20 cellular contexts compared by ENCODE assay signal in the genomic region with DNA sequence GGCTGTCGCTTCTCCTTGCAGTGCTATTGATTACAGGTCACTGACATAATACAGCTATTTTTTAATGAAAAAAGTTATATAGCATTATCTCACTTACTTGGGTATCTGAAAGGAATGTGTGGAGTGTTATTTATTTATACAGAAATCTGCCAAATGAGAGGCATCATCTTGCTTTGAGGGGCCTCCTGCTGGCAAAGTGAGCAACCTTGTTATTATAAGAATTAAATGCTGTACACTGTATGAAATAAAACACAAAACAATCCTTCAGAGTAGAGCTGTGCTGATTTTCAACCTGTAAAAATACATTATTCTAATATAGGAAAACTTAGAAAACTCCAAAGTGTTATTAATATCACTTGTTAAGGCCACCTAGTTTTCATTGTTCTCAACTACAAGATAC. TPM values are rescaled to one million over a fixed set of nuclear protein-coding genes. Genes with fewer than 3 reads are reported as not detected.
A peak's percentile ranks its signal among the peaks of the same experiment; 100 is the strongest.
DNase-seq lines count a peak whose midpoint lies in the region; ATAC-seq and TF ChIP-seq lines count a peak whose summit lies in the region.
"Had no signal": no experiment of that assay in that cellular context is flagged by ENCODE, and none has a peak within 500 bp of the region (broad histone marks: within the 10 kb centered on the region; RNA-seq: fewer than 3 reads in every experiment).

No MANE protein-coding gene starts in this region.

- ATAC-seq in activated T-helper 17 cell treated with anti-CD3 and anti-CD28 coated beads, Interleukin-2, amount 50 U/mL, for 72 hours (replicated peaks), result no peak
- ATAC-seq: GM12878 had no signal

- H3K4me3 ChIP-seq in choroid plexus epithelial cell (ENCODE audit: low read depth, low read length), result no peak overlapping the region
- H3K4me3 ChIP-seq in retinal pigment epithelial cell (ENCODE audit: low read length), result no peak overlapping the region
- H3K4me3 ChIP-seq: GM12878, GM23248 had no signal

- H3K27ac Mint-ChIP-seq in activated T-helper 17 cell treated with anti-CD3 and anti-CD28 coated beads, Interleukin-2, amount 50 U/mL, for 72 hours, result no peak overlapping the region
- H3K27ac Mint-ChIP-seq in immature natural killer cell, result no peak overlapping the region
- H3K27ac Mint-ChIP-seq: CD14-positive monocyte, H9 had no signal

- H3K4me1 Mint-ChIP-seq in activated T-helper 17 cell treated with anti-CD3 and anti-CD28 coated beads, Interleukin-2, amount 50 U/mL, for 72 hours, result no peaks in the 10 kb centered on the region
- no peaks in the 10 kb centered on the region for H3K4me1 Mint-ChIP-seq in immature natural killer cell
- H3K4me1 Mint-ChIP-seq: CD14-positive monocyte, H9 had no signal

- no peaks in the 10 kb centered on the region for H3K27me3 Mint-ChIP-seq in activated T-helper 17 cell treated with anti-CD3 and anti-CD28 coated beads, Interleukin-2, amount 50 U/mL, for 72 hours
- peaks cover 0 to 2% (median 1%) of the 10 kb centered on the region in 3 donors for H3K27me3 Mint-ChIP-seq in immature natural killer cell (ENCODE audit: low read depth in 3 of 3)

- TF ChIP-seq CTCF in LNCAP (IDR thresholded peaks at IDR 0.05), result 0 out of 2 replicates have a peak, but pooled peaks have one; percentile 13
- peak; percentile 10 for TF ChIP-seq CTCF in choroid plexus epithelial cell (conservative IDR thresholded peaks at IDR 0.05; ENCODE audit: low read depth, low read length)
- peak; percentile 50 for TF ChIP-seq CTCF in retinal pigment epithelial cell (conservative IDR thresholded peaks at IDR 0.05; ENCODE audit: low read depth, low read length)

- H3K36me3 Mint-ChIP-seq in activated T-helper 17 cell treated with anti-CD3 and anti-CD28 coated beads, Interleukin-2, amount 50 U/mL, for 72 hours (ENCODE audit: low read depth), result no peaks in the 10 kb centered on the region
- no peaks in the 10 kb centered on the region for H3K36me3 Mint-ChIP-seq in immature natural killer cell
- H3K36me3 Mint-ChIP-seq: CD14-positive monocyte had no signal

- DNase-seq in NCI-H446 treated with DMSO at 0.1 percent for 48 hours (lab: John Stamatoyannopoulos, UW) (peak; percentile 45), NCI-H446 (lab: John Stamatoyannopoulos, UW) (no peak), choroid plexus epithelial cell (ENCODE audit: low read depth) (no peak), retinal pigment epithelial cell (ENCODE audit: low read depth) (no peak), NCI-H2029 treated with DMSO at 0.1 percent for 48 hours (lab: John Stamatoyannopoulos, UW) (no peak), immature natural killer cell (no peak)
- DNase-seq: 8988T, DND-41, GM23248, H9, KG1, MV-4-11, NCI-H1105 treated with DMSO at 0.1 percent for 48 hours, NCI-H2081, NCI-H2171, OCI-M1 had no signal

- H3K4me3 Mint-ChIP-seq in activated T-helper 17 cell treated with anti-CD3 and anti-CD28 coated beads, Interleukin-2, amount 50 U/mL, for 72 hours, result no peak overlapping the region
- no peak overlapping the region for H3K4me3 Mint-ChIP-seq in immature natural killer cell
- H3K4me3 Mint-ChIP-seq: CD14-positive monocyte, H9 had no signal

- peaks cover 4% of the 10 kb centered on the region for H3K9me3 Mint-ChIP-seq in activated T-helper 17 cell treated with anti-CD3 and anti-CD28 coated beads, Interleukin-2, amount 50 U/mL, for 72 hours
- H3K9me3 Mint-ChIP-seq in immature natural killer cell, result peaks cover 0 to 4% (median 0%) of the 10 kb centered on the region in 6 donors
- H3K9me3 Mint-ChIP-seq: CD14-positive monocyte, H9 had no signal

RNA-seq across cellular contexts. Expression of gene ERBB4, which starts 20.9 kb away (rescaled TPM):
- total RNA-seq in activated T-helper 17 cell treated with anti-CD3 and anti-CD28 coated beads, Interleukin-2, amount 50 U/mL, for 72 hours, result not detected
- not detected for polyA plus RNA-seq in immature natural killer cell
- total RNA-seq: GM23248 had no signal
- polyA plus RNA-seq: CD14-positive monocyte, GM23248 had no signal
